3 cellular contexts compared by ENCODE assay signal in the genomic region with DNA sequence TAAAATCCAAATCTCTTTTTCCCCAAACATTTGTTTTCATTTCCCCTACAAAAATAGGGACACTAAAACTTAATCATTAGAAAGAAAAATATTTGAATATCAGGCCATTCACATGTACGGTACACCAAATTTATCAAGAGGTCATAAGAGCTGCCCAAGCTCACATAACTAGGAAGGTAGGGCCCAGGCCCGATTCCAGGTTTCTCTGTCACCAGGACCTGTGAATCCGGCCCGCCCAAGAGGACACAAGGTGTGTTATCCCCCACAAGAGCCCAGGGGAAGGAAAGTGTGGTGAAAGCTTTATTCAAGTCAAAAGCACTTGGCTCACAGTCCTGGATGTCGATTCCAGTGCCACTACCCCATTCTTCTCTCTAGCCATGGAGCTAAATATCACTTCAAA.
TF ChIP-seq lines count a peak whose summit lies in the region.

No MANE protein-coding gene starts in this region.

TF ChIP-seq in liver, 16 proteins besides CTCF, POLR2A, EP300 and RAD21:
- TF ChIP-seq, protein P1, sequence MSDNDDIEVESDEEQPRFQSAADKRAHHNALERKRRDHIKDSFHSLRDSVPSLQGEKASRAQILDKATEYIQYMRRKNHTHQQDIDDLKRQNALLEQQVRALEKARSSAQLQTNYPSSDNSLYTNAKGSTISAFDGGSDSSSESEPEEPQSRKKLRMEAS (IDR thresholded peaks at IDR 0.05): no peak
- TF ChIP-seq, protein P2, sequence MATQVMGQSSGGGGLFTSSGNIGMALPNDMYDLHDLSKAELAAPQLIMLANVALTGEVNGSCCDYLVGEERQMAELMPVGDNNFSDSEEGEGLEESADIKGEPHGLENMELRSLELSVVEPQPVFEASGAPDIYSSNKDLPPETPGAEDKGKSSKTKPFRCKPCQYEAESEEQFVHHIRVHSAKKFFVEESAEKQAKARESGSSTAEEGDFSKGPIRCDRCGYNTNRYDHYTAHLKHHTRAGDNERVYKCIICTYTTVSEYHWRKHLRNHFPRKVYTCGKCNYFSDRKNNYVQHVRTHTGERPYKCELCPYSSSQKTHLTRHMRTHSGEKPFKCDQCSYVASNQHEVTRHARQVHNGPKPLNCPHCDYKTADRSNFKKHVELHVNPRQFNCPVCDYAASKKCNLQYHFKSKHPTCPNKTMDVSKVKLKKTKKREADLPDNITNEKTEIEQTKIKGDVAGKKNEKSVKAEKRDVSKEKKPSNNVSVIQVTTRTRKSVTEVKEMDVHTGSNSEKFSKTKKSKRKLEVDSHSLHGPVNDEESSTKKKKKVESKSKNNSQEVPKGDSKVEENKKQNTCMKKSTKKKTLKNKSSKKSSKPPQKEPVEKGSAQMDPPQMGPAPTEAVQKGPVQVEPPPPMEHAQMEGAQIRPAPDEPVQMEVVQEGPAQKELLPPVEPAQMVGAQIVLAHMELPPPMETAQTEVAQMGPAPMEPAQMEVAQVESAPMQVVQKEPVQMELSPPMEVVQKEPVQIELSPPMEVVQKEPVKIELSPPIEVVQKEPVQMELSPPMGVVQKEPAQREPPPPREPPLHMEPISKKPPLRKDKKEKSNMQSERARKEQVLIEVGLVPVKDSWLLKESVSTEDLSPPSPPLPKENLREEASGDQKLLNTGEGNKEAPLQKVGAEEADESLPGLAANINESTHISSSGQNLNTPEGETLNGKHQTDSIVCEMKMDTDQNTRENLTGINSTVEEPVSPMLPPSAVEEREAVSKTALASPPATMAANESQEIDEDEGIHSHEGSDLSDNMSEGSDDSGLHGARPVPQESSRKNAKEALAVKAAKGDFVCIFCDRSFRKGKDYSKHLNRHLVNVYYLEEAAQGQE (IDR thresholded peaks at IDR 0.05): no peak
- TF ChIP-seq JUND (IDR thresholded peaks at IDR 0.05): no peak
- TF ChIP-seq GABPA (IDR thresholded peaks at IDR 0.05 in 1 of 2, conservative IDR thresholded peaks at IDR 0.05 in 1 of 2): no peak
- no peak for TF ChIP-seq NR2F2 (IDR thresholded peaks at IDR 0.05)
- TF ChIP-seq TAF1 (conservative IDR thresholded peaks at IDR 0.05): no peak
- no peak for TF ChIP-seq RXRA (IDR thresholded peaks at IDR 0.05)
- TF ChIP-seq YY1 (IDR thresholded peaks at IDR 0.05): no peak
- TF ChIP-seq HNF4G (IDR thresholded peaks at IDR 0.05): no peak
- TF ChIP-seq EGR1 (IDR thresholded peaks at IDR 0.05; ENCODE audit: low read depth in 2 of 2): no peak
- no peak for TF ChIP-seq HNF4A (conservative IDR thresholded peaks at IDR 0.05)
- TF ChIP-seq ZBTB33 (IDR thresholded peaks at IDR 0.05): no peak
- TF ChIP-seq FOXA2 (IDR thresholded peaks at IDR 0.05): no peak
- TF ChIP-seq SP1 (IDR thresholded peaks at IDR 0.05): no peak
- no peak for TF ChIP-seq FOXA1 (IDR thresholded peaks at IDR 0.05)
- TF ChIP-seq, protein P3, sequence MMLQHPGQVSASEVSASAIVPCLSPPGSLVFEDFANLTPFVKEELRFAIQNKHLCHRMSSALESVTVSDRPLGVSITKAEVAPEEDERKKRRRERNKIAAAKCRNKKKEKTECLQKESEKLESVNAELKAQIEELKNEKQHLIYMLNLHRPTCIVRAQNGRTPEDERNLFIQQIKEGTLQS (IDR thresholded peaks at IDR 0.05): no peak
TF ChIP-seq in liver: peak in this region for 0.

TF ChIP-seq in HepG2, 621 proteins besides CTCF, POLR2A, EP300 and RAD21:
- no peak for TF ChIP-seq CC2D1A (CRISPR knock-in tag; IDR thresholded peaks at IDR 0.05)
- TF ChIP-seq, protein P4, sequence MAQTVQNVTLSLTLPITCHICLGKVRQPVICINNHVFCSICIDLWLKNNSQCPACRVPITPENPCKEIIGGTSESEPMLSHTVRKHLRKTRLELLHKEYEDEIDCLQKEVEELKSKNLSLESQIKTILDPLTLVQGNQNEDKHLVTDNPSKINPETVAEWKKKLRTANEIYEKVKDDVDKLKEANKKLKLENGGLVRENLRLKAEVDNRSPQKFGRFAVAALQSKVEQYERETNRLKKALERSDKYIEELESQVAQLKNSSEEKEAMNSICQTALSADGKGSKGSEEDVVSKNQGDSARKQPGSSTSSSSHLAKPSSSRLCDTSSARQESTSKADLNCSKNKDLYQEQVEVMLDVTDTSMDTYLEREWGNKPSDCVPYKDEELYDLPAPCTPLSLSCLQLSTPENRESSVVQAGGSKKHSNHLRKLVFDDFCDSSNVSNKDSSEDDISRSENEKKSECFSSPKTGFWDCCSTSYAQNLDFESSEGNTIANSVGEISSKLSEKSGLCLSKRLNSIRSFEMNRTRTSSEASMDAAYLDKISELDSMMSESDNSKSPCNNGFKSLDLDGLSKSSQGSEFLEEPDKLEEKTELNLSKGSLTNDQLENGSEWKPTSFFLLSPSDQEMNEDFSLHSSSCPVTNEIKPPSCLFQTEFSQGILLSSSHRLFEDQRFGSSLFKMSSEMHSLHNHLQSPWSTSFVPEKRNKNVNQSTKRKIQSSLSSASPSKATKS (CRISPR knock-in tag; IDR thresholded peaks at IDR 0.05): no peak
- no peak for TF ChIP-seq ZNF12 (CRISPR knock-in tag; IDR thresholded peaks at IDR 0.05)
- TF ChIP-seq SP4 (CRISPR knock-in tag; IDR thresholded peaks at IDR 0.05): no peak

TF ChIP-seq in IMR-90, 13 proteins besides CTCF, POLR2A, EP300 and RAD21:
- TF ChIP-seq CEBPB (IDR thresholded peaks at IDR 0.05; ENCODE audit: low read depth, low read length) (no peak), FOS (IDR thresholded peaks at IDR 0.05; ENCODE audit: low read depth, low read length) (no peak), ELK1 (IDR thresholded peaks at IDR 0.05; ENCODE audit: borderline replicate concordance, low read depth, low read length) (no peak), MAZ (IDR thresholded peaks at IDR 0.05; ENCODE audit: borderline replicate concordance, low read depth, low read length) (no peak), NFE2L2 (IDR thresholded peaks at IDR 0.05; ENCODE audit: low read depth, low read length) (no peak), RCOR1 (IDR thresholded peaks at IDR 0.05; ENCODE audit: insufficient replicate concordance, low read length) (no peak), MAFK (IDR thresholded peaks at IDR 0.05; ENCODE audit: low read depth, low read length) (no peak), BHLHE40 (IDR thresholded peaks at IDR 0.05; ENCODE audit: low read depth, low read length) (no peak), SMC3 (IDR thresholded peaks at IDR 0.05; ENCODE audit: low read depth, low read length) (no peak), MXI1 (IDR thresholded peaks at IDR 0.05; ENCODE audit: borderline replicate concordance, low read depth, low read length) (no peak), RFX5 (IDR thresholded peaks at IDR 0.05; ENCODE audit: low read depth, low read length) (no peak), CHD1 (IDR thresholded peaks at IDR 0.05; ENCODE audit: low read depth, low read length) (no peak)
- TF ChIP-seq, protein P5, sequence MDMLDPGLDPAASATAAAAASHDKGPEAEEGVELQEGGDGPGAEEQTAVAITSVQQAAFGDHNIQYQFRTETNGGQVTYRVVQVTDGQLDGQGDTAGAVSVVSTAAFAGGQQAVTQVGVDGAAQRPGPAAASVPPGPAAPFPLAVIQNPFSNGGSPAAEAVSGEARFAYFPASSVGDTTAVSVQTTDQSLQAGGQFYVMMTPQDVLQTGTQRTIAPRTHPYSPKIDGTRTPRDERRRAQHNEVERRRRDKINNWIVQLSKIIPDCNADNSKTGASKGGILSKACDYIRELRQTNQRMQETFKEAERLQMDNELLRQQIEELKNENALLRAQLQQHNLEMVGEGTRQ (IDR thresholded peaks at IDR 0.05; ENCODE audit: low read depth, low read length): no peak
